In genomic region chr6:122187186-122187585, GRCh38 we compare ENCODE assay signal across 29 cellular contexts.
"Had no signal": no experiment of that assay in that cellular context is flagged by ENCODE, and none has a peak within 500 bp of the region (broad histone marks: within the 10 kb centered on the region; RNA-seq: fewer than 3 reads in every experiment).

No MANE protein-coding gene starts in this region.

- H3K36me3 ChIP-seq: ovary, right lobe of liver, sigmoid colon, spleen, suprapubic skin, tibial artery, transverse colon, upper lobe of right lung, uterus had no signal

- H3K27me3 ChIP-seq: ovary, right lobe of liver, sigmoid colon, spleen, suprapubic skin, testis, tibial artery, transverse colon, upper lobe of right lung, uterus had no signal

- DNase-seq: naive thymus-derived CD8-positive, alpha-beta T cell; nephron progenitor cell; occipital lobe; ovary; posterior cingulate gyrus; psoas muscle; right cardiac atrium; right lobe of liver; sigmoid colon; spleen; stimulated activated CD4-positive, alpha-beta T cell treated with anti-CD3 and anti-CD28 coated beads, Interleukin-12 subunit alpha, Interleukin-12 subunit beta, amount 100 ng/mL, for 4 hours; stimulated activated CD4-positive, alpha-beta T cell treated with anti-CD3 and anti-CD28 coated beads, Interleukin-1b, Interleukin-23, amount 100 ng/mL, for 48 hours; stimulated activated CD4-positive, alpha-beta T cell treated with anti-CD3 and anti-CD28 coated beads, Interleukin-4, amount 100 ng/mL, for 1 hour; stimulated activated CD4-positive, alpha-beta T cell treated with anti-CD3 and anti-CD28 coated beads, Interleukin-4, amount 100 ng/mL, for 4 hours; stimulated activated CD8-positive, alpha-beta memory T cell treated with anti-CD3 and anti-CD28 coated beads, Interleukin-4, amount 100 ng/mL, for 48 hours; stimulated activated naive CD4-positive, alpha-beta T cell; stimulated activated naive CD8-positive, alpha-beta T cell treated with anti-CD3 and anti-CD28 coated beads, Interleukin-15, amount 100 ng/mL, for 72 hours; stimulated activated naive CD8-positive, alpha-beta T cell treated with anti-CD3 and anti-CD28 coated beads, Interleukin-15, Interleukin-2, amounts not matched to agents 100 U/mL and 50 U/mL, for 24 hours; substantia nigra; testis; tibial artery; transverse colon; upper lobe of right lung; uterus had no signal

- H3K27ac ChIP-seq: ovary, parathyroid adenoma, psoas muscle, right lobe of liver, sigmoid colon, spleen, suprapubic skin, testis, tibial artery, transverse colon, upper lobe of right lung, uterus had no signal

- ATAC-seq: naive thymus-derived CD8-positive, alpha-beta T cell; natural killer cell treated with Interleukin-12 subunit alpha and Interleukin-12 subunit beta and Interleukin-15 and Interleukin-18, amount 100 ng/mL, for 72 hours; psoas muscle; right cardiac atrium; right lobe of liver; stimulated activated memory B cell treated with anti-CD40 and anti-IgM and Interleukin-4, amounts not matched to agents 10 μg/mL and 1 μg/mL and 100 μg/mL, for 72 hours; stimulated activated naive CD8-positive, alpha-beta T cell treated with anti-CD3 and anti-CD28 coated beads, Interleukin-15, amount 100 ng/mL, for 72 hours; stimulated activated naive CD8-positive, alpha-beta T cell treated with anti-CD3 and anti-CD28 coated beads, Interleukin-15, Interleukin-2, amounts not matched to agents 100 U/mL and 50 U/mL, for 24 hours; upper lobe of right lung had no signal

- H3K4me1 ChIP-seq: psoas muscle, right lobe of liver, sigmoid colon, spleen, suprapubic skin, testis, transverse colon, upper lobe of right lung, uterus had no signal

- H3K4me3 ChIP-seq: ovary, psoas muscle, right lobe of liver, sigmoid colon, smooth muscle cell, spleen, suprapubic skin, testis, tibial artery, transverse colon, upper lobe of right lung, uterus had no signal

- H3K9me3 ChIP-seq: ovary, psoas muscle, right lobe of liver, sigmoid colon, spleen, suprapubic skin, testis, transverse colon, upper lobe of right lung, uterus had no signal
